24 cellular contexts compared by ENCODE assay signal in the genomic region with DNA sequence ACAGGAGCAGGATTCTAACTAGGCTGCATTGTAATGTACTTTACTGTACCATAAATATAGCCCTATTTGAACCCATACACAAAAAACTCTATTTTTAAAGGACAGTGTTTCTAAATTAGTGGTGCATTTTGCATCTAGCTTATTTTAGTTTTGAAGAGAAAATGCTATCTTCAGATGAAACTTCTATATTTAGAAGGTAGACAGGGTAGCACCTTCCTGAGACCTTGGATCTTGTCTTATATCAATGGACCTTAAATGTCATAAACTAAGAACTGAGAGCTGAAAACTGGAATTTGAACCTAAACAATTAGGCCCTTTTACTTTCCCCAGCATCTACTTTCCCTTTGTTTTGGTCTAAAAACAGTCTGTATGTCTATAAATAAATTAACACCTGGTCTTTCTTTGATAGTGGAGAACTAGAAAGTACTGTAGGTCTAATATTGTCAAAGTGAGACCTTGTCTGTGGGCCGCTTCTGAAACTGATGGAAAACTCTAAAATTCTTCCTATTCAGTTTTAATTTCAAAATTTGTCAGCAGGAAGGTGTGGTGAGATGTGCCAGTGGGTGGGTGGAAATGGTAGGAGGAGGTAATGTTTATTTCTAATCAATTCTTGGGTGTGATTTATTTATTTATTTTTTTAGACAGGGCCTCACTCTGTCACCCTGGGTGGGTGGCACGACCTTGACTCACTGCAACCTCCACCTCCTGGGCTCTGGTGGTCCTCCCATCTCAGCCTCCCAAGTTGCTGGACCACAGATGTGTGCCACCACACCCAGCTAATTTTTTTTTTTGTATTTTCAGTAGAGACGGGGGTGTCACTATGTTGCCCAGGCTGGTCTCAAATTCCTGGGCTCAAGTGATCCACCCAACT. TPM values are rescaled to one million over a fixed set of nuclear protein-coding genes. Genes with fewer than 3 reads are reported as not detected.
A peak's percentile ranks its signal among the peaks of the same experiment; 100 is the strongest.
DNase-seq lines count a peak whose midpoint lies in the region; ATAC-seq and TF ChIP-seq lines count a peak whose summit lies in the region.
"Had no signal": no experiment of that assay in that cellular context is flagged by ENCODE, and none has a peak within 500 bp of the region (broad histone marks: within the 10 kb centered on the region; RNA-seq: fewer than 3 reads in every experiment).

No MANE protein-coding gene starts in this region.

- no peaks in the 10 kb centered on the region for H3K9me3 ChIP-seq in HEK293 (ENCODE audit: control insufficient read depth, insufficient read depth, low read depth, low read length)
- H3K9me3 ChIP-seq: ascending aorta, HAP-1, spleen, testis, vagina had no signal

- POLR2A ChIA-PET in HEK293 (lab: Yijun Ruan, JAX) = no interaction called here

- intact Hi-C loops in activated naive CD4-positive, alpha-beta T cell treated with anti-CD3 and anti-CD28 coated beads for 36 hours (cut with micrococcal nuclease) = no loop called here

- no peak overlapping the region for H3K4me3 ChIP-seq in HEK293 (ENCODE audit: low read depth, low read length)
- H3K4me3 ChIP-seq: ascending aorta, dorsolateral prefrontal cortex, HAP-1, spleen, testis, vagina had no signal

- peak; percentile 19 for ATAC-seq in stimulated activated naive CD8-positive, alpha-beta T cell treated with anti-CD3 and anti-CD28 coated beads, Interleukin-15, Interleukin-2, amounts not matched to agents 100 U/mL and 50 U/mL, for 24 hours
- ATAC-seq in HG02588 (IDR thresholded peaks at IDR 0.05; ENCODE audit: unreplicated experiment) (no peak), GM19328 (IDR thresholded peaks at IDR 0.05; ENCODE audit: unreplicated experiment) (no peak)
- ATAC-seq: SK-N-SH treated with all-trans-retinoic acid at 6 μM for 48 hours had no signal

- no peaks in the 10 kb centered on the region for H3K27me3 Mint-ChIP-seq in activated naive CD4-positive, alpha-beta T cell treated with anti-CD3 and anti-CD28 coated beads for 36 hours (ENCODE audit: low read depth)
- no peaks in the 10 kb centered on the region for H3K27me3 Mint-ChIP-seq in activated naive CD8-positive, alpha-beta T cell
- H3K27me3 Mint-ChIP-seq: central memory CD8-positive, alpha-beta T cell had no signal

- DNase-seq in activated naive CD4-positive, alpha-beta T cell treated with anti-CD3 and anti-CD28 coated beads for 36 hours = no peak
- no peak for DNase-seq in activated naive CD4-positive, alpha-beta T cell treated with anti-CD3 and anti-CD28 coated beads, Interleukin-2, amount 50 U/mL, for 16 hours
- no peak for DNase-seq in stimulated activated naive CD8-positive, alpha-beta T cell treated with anti-CD3 and anti-CD28 coated beads, Interleukin-15, Interleukin-2, amounts not matched to agents 100 U/mL and 50 U/mL, for 24 hours
- DNase-seq in HT-29 (ENCODE audit: low spot score) = no peak
- DNase-seq: activated CD4-positive, CD25-positive, alpha-beta regulatory T cell; activated gamma-delta T cell; dorsolateral prefrontal cortex; NCI-H1436; NCI-H524 treated with DMSO at 0.1 percent for 48 hours; RPMI8226; spleen; T1000; testis had no signal

- peaks cover 0 to 16% of the 10 kb centered on the region in 2 experiments; a peak in 2 of 3 replicates for H3K36me3 ChIP-seq in HEK293 (ENCODE audit: control insufficient read depth in 2 of 2, insufficient read depth in 1 of 2, low read length in 2 of 2)

- H3K9me3 Mint-ChIP-seq in activated naive CD4-positive, alpha-beta T cell treated with anti-CD3 and anti-CD28 coated beads for 36 hours = no peaks in the 10 kb centered on the region
- no peaks in the 10 kb centered on the region for H3K9me3 Mint-ChIP-seq in activated naive CD8-positive, alpha-beta T cell (ENCODE audit: low read depth)
- H3K9me3 Mint-ChIP-seq: central memory CD8-positive, alpha-beta T cell had no signal

- H3K27ac Mint-ChIP-seq in activated naive CD4-positive, alpha-beta T cell treated with anti-CD3 and anti-CD28 coated beads for 36 hours = peak overlapping the region; percentile 50
- H3K27ac Mint-ChIP-seq in activated naive CD8-positive, alpha-beta T cell = peak overlapping the region; percentile 54

- no peak for TF ChIP-seq CTCF in HEK293 (tag by site-specific recombination; IDR thresholded peaks at IDR 0.05)

- no peak overlapping the region for H3K27ac ChIP-seq in HEK293 (ENCODE audit: extremely low read depth, low read depth, low read length)
- H3K27ac ChIP-seq: ascending aorta, C4-2B, dorsolateral prefrontal cortex, epithelial cell of prostate, spleen, testis, vagina had no signal

- CTCF ChIA-PET in activated naive CD4-positive, alpha-beta T cell treated with anti-CD3 and anti-CD28 coated beads for 36 hours (lab: Charles Lee) = interaction anchor here (0.6 to 3.5 kb wide), 6 partner anchors 9 to 104 kb away, joined by 3 to 15 read pairs (median 6); a partner anchor contains a TSS
- CTCF ChIA-PET in HEK293 (lab: Yijun Ruan, JAX) = interaction anchor here (0.6 kb wide), 1 partner anchor 659 kb away, joined by 3 read pairs; no protein-coding TSS in a partner anchor

- H3K4me1 ChIP-seq in HEK293 (ENCODE audit: control insufficient read depth, insufficient read depth, low read length) = no peaks in the 10 kb centered on the region; the same call in 1 of the 2 replicates
- H3K4me1 ChIP-seq: ascending aorta, testis had no signal

- peaks cover 13% of the 10 kb centered on the region for H3K36me3 Mint-ChIP-seq in activated naive CD4-positive, alpha-beta T cell treated with anti-CD3 and anti-CD28 coated beads for 36 hours (ENCODE audit: low read depth)
- peaks cover 10% of the 10 kb centered on the region for H3K36me3 Mint-ChIP-seq in activated naive CD8-positive, alpha-beta T cell

- H3K4me1 Mint-ChIP-seq in activated naive CD4-positive, alpha-beta T cell treated with anti-CD3 and anti-CD28 coated beads for 36 hours (ENCODE audit: low read depth) = peaks cover 53% of the 10 kb centered on the region
- peaks cover 47% of the 10 kb centered on the region for H3K4me1 Mint-ChIP-seq in activated naive CD8-positive, alpha-beta T cell (ENCODE audit: low read depth)

- no peak overlapping the region for H3K4me3 Mint-ChIP-seq in activated naive CD4-positive, alpha-beta T cell treated with anti-CD3 and anti-CD28 coated beads for 36 hours
- H3K4me3 Mint-ChIP-seq in activated naive CD8-positive, alpha-beta T cell = peak overlapping the region; percentile 17
- H3K4me3 Mint-ChIP-seq: central memory CD8-positive, alpha-beta T cell had no signal

TF ChIP-seq in HEK293, 187 proteins besides CTCF, POLR2A, EP300 and RAD21:
- TF ChIP-seq EGR2 (tag by site-specific recombination; IDR thresholded peaks at IDR 0.05; ENCODE audit: low read depth) (0 out of 2 replicates have a peak, but pooled peaks have one; percentile 9), ZNF843 (tag by site-specific recombination; IDR thresholded peaks at IDR 0.05) (no peak)

RNA-seq across cellular contexts. Expression of a gene that starts 10.1 kb away (rescaled TPM):
- total RNA-seq in activated naive CD4-positive, alpha-beta T cell treated with anti-CD3 and anti-CD28 coated beads for 36 hours = 10 to 100 TPM; 19.1 to 19.3 TPM
- total RNA-seq in HT-29 (2014; rRNA removed; shearing (Covaris generic)) = 60.5 and 63.1 TPM in 2 replicates

RNA-seq across cellular contexts. Expression of a gene that starts 56.6 kb away (rescaled TPM):
- 10 to 100 TPM; 13.6 to 15.1 TPM for total RNA-seq in activated naive CD4-positive, alpha-beta T cell treated with anti-CD3 and anti-CD28 coated beads for 36 hours
- 1.1 and 4.1 TPM in 2 replicates for total RNA-seq in HT-29 (2014; rRNA removed; shearing (Covaris generic))
